In genomic region chr5:76601470-76601869, GRCh38 we compare ENCODE assay signal across 8 cellular contexts.
DNase-seq lines count a peak whose midpoint lies in the region; ATAC-seq and TF ChIP-seq lines count a peak whose summit lies in the region.

No MANE protein-coding gene starts in this region.

- no peaks in the 10 kb centered on the region for H3K36me3 ChIP-seq in RWPE2 (ENCODE audit: low read depth)

- peak; percentile 71 for ATAC-seq in RWPE2 (ENCODE audit: low read depth)
- no peak for ATAC-seq in GM21528 (IDR thresholded peaks at IDR 0.05; ENCODE audit: low FRiP score, unreplicated experiment)

- H3K4me1 ChIP-seq in RWPE2 (ENCODE audit: insufficient read depth, poor library complexity, severe bottlenecking), result peaks cover 3% of the 10 kb centered on the region

- peak; percentile 88 for TF ChIP-seq CTCF in RWPE2 (IDR thresholded peaks at IDR 0.05; ENCODE audit: poor library complexity, severe bottlenecking)
- peak; percentile 79 for TF ChIP-seq CTCF in epithelial cell of esophagus (IDR thresholded peaks at IDR 0.05; ENCODE audit: insufficient read depth, low read depth, low read length, missing control alignments)
- no peak for TF ChIP-seq CTCF in coronary artery (IDR thresholded peaks at IDR 0.05)

- H3K4me3 ChIP-seq in RWPE2 (ENCODE audit: severe bottlenecking) (no peak overlapping the region), epithelial cell of esophagus (ENCODE audit: low read length) (no peak overlapping the region), coronary artery (no peak overlapping the region)

- no peak overlapping the region for H3K27ac ChIP-seq in RWPE2 (ENCODE audit: poor library complexity, severe bottlenecking)
- H3K27ac ChIP-seq in coronary artery, result no peak overlapping the region

- peak; percentile 12 to 29 for DNase-seq in activated CD4-positive, alpha-beta T cell treated with anti-CD3 and anti-CD28 coated beads for 4 hours
- DNase-seq in activated CD4-positive, alpha-beta T cell treated with anti-CD3 and anti-CD28 coated beads, Interleukin-2, amount 50 U/mL, for 48 hours, result no peak
- DNase-seq in HuH-7.5 (ENCODE audit: low spot score) (peak; percentile 6), RWPE2 (ENCODE audit: low spot score) (no peak), epithelial cell of esophagus (ENCODE audit: low read depth) (peak; percentile 74), middle frontal gyrus (ENCODE audit: extremely low spot score, low spot score) (peak; percentile 62), coronary artery (ENCODE audit: low spot score) (no peak)

- no peaks in the 10 kb centered on the region for H3K9me3 ChIP-seq in RWPE2 (ENCODE audit: severe bottlenecking)

- no peaks in the 10 kb centered on the region for H3K27me3 ChIP-seq in RWPE2 (ENCODE audit: insufficient read depth, poor library complexity, severe bottlenecking)

Comparison
In these comparisons a context has a peak if more than half of its experiments do, and no peak if none do; other contexts are left out.
1. DNase-seq: peak in activated CD4-positive, alpha-beta T cell treated with anti-CD3 and anti-CD28 coated beads for 4 hours (2 of 2), HuH-7.5 (single experiment), epithelial cell of esophagus (single experiment) and middle frontal gyrus (single experiment); none in activated CD4-positive, alpha-beta T cell treated with anti-CD3 and anti-CD28 coated beads, Interleukin-2, amount 50 U/mL, for 48 hours (0 of 2), RWPE2 (single experiment) and coronary artery (single experiment).